8 cellular contexts compared by ENCODE assay signal in the genomic region with DNA sequence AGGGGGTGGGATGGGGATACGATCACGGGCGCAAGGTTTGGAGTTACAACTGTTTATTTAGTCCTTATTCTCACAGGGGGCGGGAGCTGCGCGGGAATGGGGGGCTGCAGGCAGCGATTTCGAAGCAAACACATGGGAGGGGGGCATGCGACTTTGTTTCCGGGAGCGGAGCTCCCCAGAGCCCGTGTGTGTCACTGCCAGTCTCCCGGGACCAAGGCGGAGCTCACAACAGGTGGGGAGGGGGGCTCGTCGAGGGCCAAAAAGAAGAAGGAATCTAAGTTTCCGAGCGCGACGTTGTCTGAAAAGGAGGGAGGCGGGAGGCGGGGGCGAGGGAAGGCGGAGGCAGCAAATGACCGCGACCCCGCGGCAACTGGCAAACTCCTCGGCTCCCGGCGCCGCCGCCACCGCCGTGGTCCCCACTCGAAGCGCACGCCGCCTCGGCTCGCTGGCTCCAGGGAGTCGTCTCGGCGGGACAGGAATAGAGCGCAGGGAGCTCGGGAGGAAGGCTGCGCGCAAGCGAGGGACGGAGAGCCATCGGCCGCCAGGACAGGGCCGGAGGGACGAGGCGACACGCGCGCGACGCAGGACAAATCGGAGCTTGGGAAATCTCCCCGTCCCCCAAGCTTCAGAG. TPM values are rescaled to one million over a fixed set of nuclear protein-coding genes. Genes with fewer than 3 reads are reported as not detected.
DNase-seq lines count a peak whose midpoint lies in the region; ATAC-seq and TF ChIP-seq lines count a peak whose summit lies in the region.

No MANE protein-coding gene starts in this region.

- H3K23ac ChIP-seq in trophoblast cell (ENCODE audit: low read length): no peak overlapping the region

- peak overlapping the region; percentile 11 for H3K4ac ChIP-seq in trophoblast cell (ENCODE audit: low read depth, low read length)

- peak overlapping the region; percentile 6 for H4K12ac ChIP-seq in trophoblast cell (ENCODE audit: low read depth, low read length)

- no peak overlapping the region for H2BK5ac ChIP-seq in trophoblast cell (ENCODE audit: low read depth, low read length, poor library complexity)

- peaks cover 3% of the 10 kb centered on the region for H3K79me2 ChIP-seq in trophoblast cell (ENCODE audit: control insufficient read depth, insufficient read depth, low read length, poor library complexity)

- H3K4me1 ChIP-seq in adrenal gland (replicated peaks in 1 of 2) (peaks cover 0 to 18% of the 10 kb centered on the region in 2 donors), left ventricle myocardium inferior (peaks cover 79% of the 10 kb centered on the region), trophoblast cell (ENCODE audit: control insufficient read depth in 1 of 2, insufficient read depth in 2 of 2, low read length in 2 of 2) (peaks cover 2 to 4% of the 10 kb centered on the region in 2 experiments)

- H3K27ac ChIP-seq in adrenal gland: peak overlapping the region in 4 of 5 donors; percentile 21 to 96 (median 91)
- H3K27ac ChIP-seq in left ventricle myocardium inferior (replicated peaks): peak overlapping the region; percentile 99
- H3K27ac ChIP-seq in trophoblast cell (ENCODE audit: low read depth, low read length): no peak overlapping the region

- no peak overlapping the region for H2BK12ac ChIP-seq in trophoblast cell (ENCODE audit: low read length)

- TF ChIP-seq POLR2A in adrenal gland (IDR thresholded peaks at IDR 0.05): peak in 1 of 2 donors; percentile 12

- no peaks in the 10 kb centered on the region for H3K27me3 ChIP-seq in adrenal gland
- no peaks in the 10 kb centered on the region for H3K27me3 ChIP-seq in left ventricle myocardium inferior (ENCODE audit: low read depth)
- H3K27me3 ChIP-seq in trophoblast cell (ENCODE audit: insufficient read depth, low read length): no peaks in the 10 kb centered on the region

- H3K4me3 ChIP-seq in adrenal gland (peak overlapping the region; percentile 53 to 91 (median 77)), left ventricle myocardium inferior (peak overlapping the region; percentile 88), trophoblast cell (ENCODE audit: low read depth, low read length) (peak overlapping the region; percentile 74)

- intact Hi-C loops in adrenal gland (cut with DNase I) (loop anchor here in 1 of 2 donors (10.0 kb wide), 2 partner anchors 577 to 867 kb away; no protein-coding TSS in a partner anchor), left ventricle myocardium inferior (cut with micrococcal nuclease) (loop anchor here (10.0 kb wide), 3 partner anchors 187 to 597 kb away; no protein-coding TSS in a partner anchor)

- peaks cover 15% of the 10 kb centered on the region for H3K79me1 ChIP-seq in trophoblast cell (ENCODE audit: low read length)

- H3K9ac ChIP-seq in trophoblast cell (ENCODE audit: low read length): peak overlapping the region; percentile 66

- peak overlapping the region; percentile 36 for H4K91ac ChIP-seq in trophoblast cell (ENCODE audit: low read depth, low read length)

- H3K18ac ChIP-seq in trophoblast cell (ENCODE audit: low read length): peak overlapping the region; percentile 44

- peak overlapping the region; percentile 52 for H4K8ac ChIP-seq in trophoblast cell (ENCODE audit: low read depth, low read length)

- H3K4me2 ChIP-seq in trophoblast cell (ENCODE audit: low read length): peak overlapping the region; percentile 78

- WGBS in adrenal gland, 4 donors: 0 to 1% (median 0%) methylated on average over 30 to 62 of the region's 62 CpGs
- WGBS in trophoblast cell (ENCODE audit: extremely low coverage, insufficient coverage, insufficient read length): no CpG with 5 or more reads among the region's 62 CpGs

- H2AK5ac ChIP-seq in trophoblast cell (ENCODE audit: low read length): no peak overlapping the region

- H3K14ac ChIP-seq in trophoblast cell (ENCODE audit: low read length): peak overlapping the region; percentile 5

- TF ChIP-seq CTCF in adrenal gland (IDR thresholded peaks at IDR 0.05) (no peak), left ventricle myocardium inferior (IDR thresholded peaks at IDR 0.05; ENCODE audit: borderline replicate concordance) (no peak)

- peak; percentile 14 for DNase-seq in NCI-H2227 (lab: John Stamatoyannopoulos, UW; ENCODE audit: unreplicated experiment)
- no peak for DNase-seq in NCI-H2227 treated with DMSO at 0.1 percent for 48 hours (lab: John Stamatoyannopoulos, UW)
- DNase-seq in adrenal gland: peak; percentile 52 to 70 (median 57)
- peak; percentile 62 for DNase-seq in left ventricle myocardium inferior
- DNase-seq in trophoblast cell: peak; percentile 26 to 67
- peak; percentile 67 for DNase-seq in ureter (ENCODE audit: low spot score)
- DNase-seq in NCI-H2029 treated with DMSO at 0.1 percent for 48 hours (lab: John Stamatoyannopoulos, UW): no peak

- no peaks in the 10 kb centered on the region for H3K36me3 ChIP-seq in adrenal gland (replicated peaks in 1 of 2)
- H3K36me3 ChIP-seq in left ventricle myocardium inferior: no peaks in the 10 kb centered on the region
- H3K36me3 ChIP-seq in trophoblast cell (ENCODE audit: control insufficient read depth in 1 of 2, insufficient read depth in 2 of 2, low read length in 2 of 2): no peaks in the 10 kb centered on the region

- H2BK120ac ChIP-seq in trophoblast cell (ENCODE audit: insufficient read depth, low read length, poor library complexity): peak overlapping the region; percentile 57

- peak; percentile 8 for ATAC-seq in SK-N-SH treated with all-trans-retinoic acid at 6 μM for 48 hours

- H3K9me3 ChIP-seq in adrenal gland (replicated peaks in 1 of 3): no peaks in the 10 kb centered on the region
- H3K9me3 ChIP-seq in left ventricle myocardium inferior (replicated peaks): no peaks in the 10 kb centered on the region
- H3K9me3 ChIP-seq in trophoblast cell (ENCODE audit: insufficient read depth, low read depth, low read length): no peaks in the 10 kb centered on the region

- H2AFZ ChIP-seq in trophoblast cell (ENCODE audit: insufficient read depth, low read length, poor library complexity): peak overlapping the region; percentile 52

TF ChIP-seq in SK-N-SH treated with all-trans-retinoic acid at 6 μM for 48 hours, 23 proteins besides CTCF, POLR2A, EP300 and RAD21:
- TF ChIP-seq, protein P1, sequence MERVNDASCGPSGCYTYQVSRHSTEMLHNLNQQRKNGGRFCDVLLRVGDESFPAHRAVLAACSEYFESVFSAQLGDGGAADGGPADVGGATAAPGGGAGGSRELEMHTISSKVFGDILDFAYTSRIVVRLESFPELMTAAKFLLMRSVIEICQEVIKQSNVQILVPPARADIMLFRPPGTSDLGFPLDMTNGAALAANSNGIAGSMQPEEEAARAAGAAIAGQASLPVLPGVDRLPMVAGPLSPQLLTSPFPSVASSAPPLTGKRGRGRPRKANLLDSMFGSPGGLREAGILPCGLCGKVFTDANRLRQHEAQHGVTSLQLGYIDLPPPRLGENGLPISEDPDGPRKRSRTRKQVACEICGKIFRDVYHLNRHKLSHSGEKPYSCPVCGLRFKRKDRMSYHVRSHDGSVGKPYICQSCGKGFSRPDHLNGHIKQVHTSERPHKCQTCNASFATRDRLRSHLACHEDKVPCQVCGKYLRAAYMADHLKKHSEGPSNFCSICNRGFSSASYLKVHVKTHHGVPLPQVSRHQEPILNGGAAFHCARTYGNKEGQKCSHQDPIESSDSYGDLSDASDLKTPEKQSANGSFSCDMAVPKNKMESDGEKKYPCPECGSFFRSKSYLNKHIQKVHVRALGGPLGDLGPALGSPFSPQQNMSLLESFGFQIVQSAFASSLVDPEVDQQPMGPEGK (CRISPR knock-in tag; IDR thresholded peaks at IDR 0.05; ENCODE audit: borderline replicate concordance): peak; percentile 75; the same call in 1 of the 2 replicates
- TF ChIP-seq ISL1 (CRISPR knock-in tag; IDR thresholded peaks at IDR 0.05) (no peak), TCF4 (CRISPR knock-in tag; IDR thresholded peaks at IDR 0.05; ENCODE audit: borderline replicate concordance) (no peak), ZFP3 (CRISPR knock-in tag; IDR thresholded peaks at IDR 0.05) (peak; percentile 85)

RNA-seq across cellular contexts. Expression of gene FOXP1, which starts 1.4 kb away (rescaled TPM):
- total RNA-seq in adrenal gland: 10 to 100 TPM; 15.4 to 42.7 (median 30.5) TPM
- polyA plus RNA-seq in adrenal gland: 10 to 100 TPM in 2 of 3 donors, 1 to 10 TPM in 1; 7.6 to 26.5 (median 12.2) TPM
- 41.2 TPM for total RNA-seq in left ventricle myocardium inferior
- 17.6 and 17.8 TPM in 2 replicates for polyA plus RNA-seq in trophoblast cell (2013)
- 179 TPM for total RNA-seq in ureter

Comparison
In these comparisons a context has a peak if more than half of its experiments do, and no peak if none do; other contexts are left out.
1. DNase-seq: peak in NCI-H2227 (single experiment), adrenal gland (7 of 7), left ventricle myocardium inferior (single experiment), trophoblast cell (2 of 2) and ureter (single experiment); none in NCI-H2227 treated with DMSO at 0.1 percent for 48 hours (single experiment) and NCI-H2029 treated with DMSO at 0.1 percent for 48 hours (single experiment).
2. Peak in every context shown above with its lines, with median percentiles within 50 percentile points of each other: H3K4me3 ChIP-seq.